ENCODE assay signal across 8 cellular contexts in the genomic region with DNA sequence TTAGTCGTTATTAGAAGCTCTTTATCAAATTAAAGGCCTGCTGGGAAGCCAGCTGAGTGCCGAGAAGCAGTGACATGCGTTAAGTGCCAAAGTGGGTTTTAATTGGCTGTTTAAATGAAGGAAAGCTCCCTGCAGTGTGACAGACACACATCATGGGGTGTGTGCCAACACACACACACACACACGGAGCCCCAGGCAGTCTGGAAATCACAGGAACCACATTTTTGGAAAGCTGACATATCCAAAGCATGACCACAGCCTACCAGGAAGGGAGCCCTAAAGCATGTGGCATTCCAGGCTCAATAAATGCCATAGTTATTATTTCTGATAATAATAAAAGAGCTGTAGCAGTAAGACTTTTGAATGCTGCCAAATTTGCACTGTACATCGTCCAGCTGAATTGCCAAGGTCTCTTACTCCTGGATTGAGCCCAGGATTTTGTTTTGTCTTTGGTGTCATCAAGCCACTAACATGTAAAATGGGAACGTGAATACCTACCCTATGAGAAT.
DNase-seq lines count a peak whose midpoint lies in the region; ATAC-seq and TF ChIP-seq lines count a peak whose summit lies in the region.
"Had no signal": no experiment of that assay in that cellular context is flagged by ENCODE, and none has a peak within 500 bp of the region (broad histone marks: within the 10 kb centered on the region; RNA-seq: fewer than 3 reads in every experiment).

No MANE protein-coding gene starts in this region.

- TF ChIP-seq CTCF in ascending aorta (IDR thresholded peaks at IDR 0.05), result no peak

- intact Hi-C loops in ascending aorta (cut with DNase I), result loop anchor here (2.0 to 10.0 kb wide), 3 partner anchors 43 to 1051 kb away; a partner anchor contains a TSS

- H3K36me3 ChIP-seq in ascending aorta (no peaks in the 10 kb centered on the region), thymus (ENCODE audit: control insufficient read depth, insufficient read depth) (no peaks in the 10 kb centered on the region)

- peak overlapping the region; percentile 88 to 92 for H3K27ac ChIP-seq in ascending aorta
- H3K27ac ChIP-seq in thymus (ENCODE audit: low read depth), result peak overlapping the region; percentile 36

- H3K4me1 ChIP-seq in ascending aorta (peaks cover 4 to 46% of the 10 kb centered on the region in 2 donors), thymus (ENCODE audit: control insufficient read depth, insufficient read depth, low read length) (no peaks in the 10 kb centered on the region)

- 80% methylated on average over 6 of the region's 6 CpGs for WGBS in thymus

- no peak for ATAC-seq in GM21723 (IDR thresholded peaks at IDR 0.05; ENCODE audit: unreplicated experiment)
- no peak for ATAC-seq in HG02798 (IDR thresholded peaks at IDR 0.05; ENCODE audit: poor library complexity, unreplicated experiment)

- H3K9me3 ChIP-seq in ascending aorta, result no peaks in the 10 kb centered on the region
- H3K9me3 ChIP-seq in thymus (ENCODE audit: control insufficient read depth), result no peaks in the 10 kb centered on the region

- H3K4me3 ChIP-seq in ascending aorta (no peak overlapping the region), thymus (ENCODE audit: low read length) (no peak overlapping the region)

- peak in 2 of 3 experiments; percentile 82 to 97 for DNase-seq in NCI-H1417 (lab: John Stamatoyannopoulos, UW)
- no peak for DNase-seq in ascending aorta (ENCODE audit: low spot score in 2 of 2)
- peak; percentile 75 for DNase-seq in iris pigment epithelial cell (ENCODE audit: low read depth)
- DNase-seq in HK-2 (ENCODE audit: unreplicated experiment), result no peak
- DNase-seq: hippocampal formation had no signal

- no peaks in the 10 kb centered on the region for H3K27me3 ChIP-seq in ascending aorta
- H3K27me3 ChIP-seq in thymus (ENCODE audit: control insufficient read depth, insufficient read depth), result no peaks in the 10 kb centered on the region

Comparison
In these comparisons a context has a peak if more than half of its experiments do, and no peak if none do; other contexts are left out.
1. DNase-seq: peak in NCI-H1417 (2 of 3) and iris pigment epithelial cell (single experiment); none in ascending aorta (0 of 2) and HK-2 (single experiment).